ENCODE assay signal across 1 cellular context in genomic region chr11:441043-441417, GRCh38.
TF ChIP-seq lines count a peak whose summit lies in the region.

No MANE protein-coding gene starts in this region.

TF ChIP-seq in GM12891, 5 proteins besides CTCF, POLR2A, EP300 and RAD21:
- TF ChIP-seq TAF1 (IDR thresholded peaks at IDR 0.05; ENCODE audit: low read depth, low read length) (no peak), SPI1 (IDR thresholded peaks at IDR 0.05; ENCODE audit: low read depth, low read length) (no peak), POU2F2 (IDR thresholded peaks at IDR 0.05; ENCODE audit: low read depth, low read length) (no peak), PAX5 (IDR thresholded peaks at IDR 0.05; ENCODE audit: insufficient read depth, low read length, severe bottlenecking) (no peak), POLR2AphosphoS5 (IDR thresholded peaks at IDR 0.05; ENCODE audit: low read depth, low read length) (no peak)
